Comparison of ENCODE assay signal across 8 cellular contexts in the genomic region with DNA sequence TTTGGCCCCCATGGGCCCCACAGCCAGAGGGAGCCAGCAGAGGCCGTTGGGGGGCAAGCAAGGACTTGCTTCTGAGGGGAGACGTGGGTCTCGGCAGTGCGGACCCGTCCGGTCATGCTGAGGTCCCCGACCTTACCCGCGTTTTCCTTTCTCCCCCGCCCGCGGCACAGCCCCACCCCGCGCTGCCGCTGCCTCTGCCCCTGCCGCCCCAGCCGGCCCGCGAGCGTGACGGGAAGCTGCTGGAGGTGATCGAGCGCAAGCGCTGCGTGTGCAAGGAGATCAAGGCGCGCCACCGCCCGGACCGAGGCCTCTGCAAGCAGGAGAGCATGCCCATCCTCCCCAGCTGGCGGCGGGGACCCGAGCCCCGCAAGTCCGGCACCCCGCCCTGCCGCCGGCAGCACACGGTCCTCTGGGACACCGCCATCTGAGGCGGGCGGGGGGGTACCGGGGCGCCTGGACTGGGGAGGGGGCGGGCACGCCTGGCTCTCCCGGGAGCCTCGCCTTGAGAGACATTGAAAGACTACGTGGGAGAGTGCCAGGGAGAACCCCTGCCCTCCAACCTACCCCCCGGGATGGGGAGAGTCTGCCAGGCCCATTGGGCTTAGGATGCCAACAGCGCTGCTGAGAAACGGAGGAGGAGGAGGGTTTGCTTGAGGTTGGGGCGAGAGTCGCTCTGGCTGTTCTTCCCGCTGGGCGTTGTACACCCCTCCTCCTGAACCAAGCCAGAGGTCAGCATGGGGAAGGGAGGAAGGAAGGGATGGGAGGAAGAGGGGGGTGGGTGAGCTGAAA. TPM values are rescaled to one million over a fixed set of nuclear protein-coding genes. Genes with fewer than 3 reads are reported as not detected.
DNase-seq lines count a peak whose midpoint lies in the region; ATAC-seq and TF ChIP-seq lines count a peak whose summit lies in the region.

No MANE protein-coding gene starts in this region.

- peaks cover 35% of the 10 kb centered on the region for H3K27me3 Mint-ChIP-seq in T-helper 2 cell treated with Interferon-gamma antibody and Interleukin-4, amounts not matched to agents 5 μg/mL and 100 μg/mL, for 36 hours (ENCODE audit: low read depth)
- no peaks in the 10 kb centered on the region for H3K27me3 Mint-ChIP-seq in brain

- ATAC-seq in left lung (peak; percentile 76), HG03378 (IDR thresholded peaks at IDR 0.05; ENCODE audit: unreplicated experiment) (no peak), HG02642 (IDR thresholded peaks at IDR 0.05; ENCODE audit: poor library complexity, unreplicated experiment) (no peak)

- no peaks in the 10 kb centered on the region for H3K36me3 ChIP-seq in left lung

- no peaks in the 10 kb centered on the region for H3K9me3 Mint-ChIP-seq in T-helper 2 cell treated with Interferon-gamma antibody and Interleukin-4, amounts not matched to agents 5 μg/mL and 100 μg/mL, for 36 hours
- H3K9me3 Mint-ChIP-seq in brain = no peaks in the 10 kb centered on the region

- H3K4me3 ChIP-seq in left lung = peak overlapping the region; percentile 21 to 29

- no peaks in the 10 kb centered on the region for H3K36me3 Mint-ChIP-seq in T-helper 2 cell treated with Interferon-gamma antibody and Interleukin-4, amounts not matched to agents 5 μg/mL and 100 μg/mL, for 36 hours (ENCODE audit: low read depth)
- H3K36me3 Mint-ChIP-seq in brain = peaks cover 37% of the 10 kb centered on the region

- peaks cover 7 to 13% of the 10 kb centered on the region in 2 donors for H3K4me1 ChIP-seq in left lung

- TF ChIP-seq CTCF in GM13976 (IDR thresholded peaks at IDR 0.05; ENCODE audit: borderline replicate concordance, control extremely low read depth, extremely low read depth, insufficient read depth, missing control alignments) (peak; percentile 29), brain (conservative IDR thresholded peaks at IDR 0.05) (peak in 1 of 2 experiments; percentile 20), left lung (IDR thresholded peaks at IDR 0.05) (no peak)

- in situ Hi-C loops in GM13976 (cut with MboI; ENCODE audit: low sequenced_read_pairs, unreplicated experiment) = no loop called here

- H3K27ac Mint-ChIP-seq in T-helper 2 cell treated with Interferon-gamma antibody and Interleukin-4, amounts not matched to agents 5 μg/mL and 100 μg/mL, for 36 hours = no peak overlapping the region
- peak overlapping the region in 4 of 5 experiments; percentile 65 to 95 (median 84) for H3K27ac Mint-ChIP-seq in brain

- H3K9me3 ChIP-seq in left lung = no peaks in the 10 kb centered on the region

- peaks cover 9% of the 10 kb centered on the region for H3K4me1 Mint-ChIP-seq in T-helper 2 cell treated with Interferon-gamma antibody and Interleukin-4, amounts not matched to agents 5 μg/mL and 100 μg/mL, for 36 hours (ENCODE audit: low read depth)
- H3K4me1 Mint-ChIP-seq in brain = peaks cover 42% of the 10 kb centered on the region

- DNase-seq in GM13976 (ENCODE audit: low spot score) (peak; percentile 72), left lung (peak in 1 of 2 donors; percentile 90), RKO (ENCODE audit: low spot score) (no peak)
- DNase-seq in T-helper 2 cell treated with Interferon-gamma antibody and Interleukin-4, amounts not matched to agents 5 μg/mL and 100 μg/mL, for 36 hours (ENCODE audit: low spot score) = peak; percentile 44
- peak in 2 of 3 experiments; percentile 32 to 62 for DNase-seq in stimulated activated CD4-positive, alpha-beta T cell treated with anti-CD3 and anti-CD28 coated beads, TNF-alpha, amount 100 ng/mL, for 24 hours (ENCODE audit: low read depth in 3 of 3)

- intact Hi-C loops in left lung (cut with DNase I) = no loop called here

- H3K27ac ChIP-seq in left lung = no peak overlapping the region

- peak overlapping the region; percentile 61 for H3K4me3 Mint-ChIP-seq in T-helper 2 cell treated with Interferon-gamma antibody and Interleukin-4, amounts not matched to agents 5 μg/mL and 100 μg/mL, for 36 hours
- peak overlapping the region in 4 of 5 experiments; percentile 22 to 61 (median 43) for H3K4me3 Mint-ChIP-seq in brain

- H3K27me3 ChIP-seq in left lung = peaks cover 6 to 30% of the 10 kb centered on the region in 2 donors

RNA-seq across cellular contexts. Expression of gene NYAP1, which starts 9.9 kb away (rescaled TPM):
- polyA plus RNA-seq in brain (ENCODE audit: insufficient read depth, low read depth, low replicate concordance) = 20.8 TPM
- total RNA-seq in left lung = under 1 TPM; 0.50 to 0.55 TPM

RNA-seq across cellular contexts. Expression of gene TSC22D4, which starts 14.7 kb away (rescaled TPM):
- polyA plus RNA-seq in brain (ENCODE audit: insufficient read depth, low read depth, low replicate concordance) = 383 TPM
- total RNA-seq in left lung = 10 to 100 TPM; 50.1 to 55.6 TPM

RNA-seq across cellular contexts. Expression of gene SPACDR, which starts 29.6 kb away (rescaled TPM):
- polyA plus RNA-seq in brain (ENCODE audit: insufficient read depth, low read depth, low replicate concordance) = 1.6 TPM
- 1 to 10 TPM in 1 of 2 donors, under 1 TPM in 1; 0.41 to 1.9 TPM for total RNA-seq in left lung

RNA-seq across cellular contexts. Expression of gene AGFG2, which starts 45.3 kb away (rescaled TPM):
- polyA plus RNA-seq in brain (ENCODE audit: insufficient read depth, low read depth, low replicate concordance) = 44.8 TPM
- total RNA-seq in left lung = 10 to 100 TPM; 28.6 to 34.9 TPM

RNA-seq across cellular contexts. Expression of gene PPP1R35, which starts 57.4 kb away (rescaled TPM):
- 34.4 TPM for polyA plus RNA-seq in brain (ENCODE audit: insufficient read depth, low read depth, low replicate concordance)
- total RNA-seq in left lung = 10 to 100 TPM; 22.7 to 27.0 TPM
